18 cellular contexts compared by ENCODE assay signal in genomic region chr6:117986401-117986800, GRCh38.
"Had no signal": no experiment of that assay in that cellular context is flagged by ENCODE, and none has a peak within 500 bp of the region (broad histone marks: within the 10 kb centered on the region; RNA-seq: fewer than 3 reads in every experiment).

No MANE protein-coding gene starts in this region.

- DNase-seq: activated CD4-positive, alpha-beta T cell treated with anti-CD3 and anti-CD28 coated beads, Interleukin-2, amount 10 ng/mL, durations not matched to agents 24 days and 14 days; activated CD4-positive, alpha-beta T cell treated with anti-CD3 and anti-CD28 coated beads, Interleukin-2, amount 50 U/mL, for 48 hours; activated CD4-positive, CD25-positive, alpha-beta regulatory T cell treated with anti-CD3 and anti-CD28 coated beads, Interleukin-2, amount 50 U/mL, for 72 hours; activated CD8-positive, alpha-beta memory T cell treated with anti-CD3 and anti-CD28 coated beads, Interleukin-2, amount 10 ng/mL, durations not matched to agents 7 days and 5 days; activated effector memory CD4-positive, alpha-beta T cell treated with Interleukin-2 at 50 U/mL for 16 hours; activated naive CD4-positive, alpha-beta T cell; activated T-cell treated with anti-CD3 and anti-CD28 coated beads, Interleukin-2, amount 50 U/mL, for 24 hours; aorta; KG1; NCI-H1048; NCI-H146; NCI-H187 treated with DMSO at 0.1 percent for 48 hours; NCI-H2171; NCI-H2227 treated with DMSO at 0.1 percent for 48 hours; NCI-H526; NCI-H82; PC-3; SHP77 treated with DMSO at 0.1 percent for 48 hours had no signal
